Comparison of ENCODE assay signal across 2 cellular contexts in the genomic region with DNA sequence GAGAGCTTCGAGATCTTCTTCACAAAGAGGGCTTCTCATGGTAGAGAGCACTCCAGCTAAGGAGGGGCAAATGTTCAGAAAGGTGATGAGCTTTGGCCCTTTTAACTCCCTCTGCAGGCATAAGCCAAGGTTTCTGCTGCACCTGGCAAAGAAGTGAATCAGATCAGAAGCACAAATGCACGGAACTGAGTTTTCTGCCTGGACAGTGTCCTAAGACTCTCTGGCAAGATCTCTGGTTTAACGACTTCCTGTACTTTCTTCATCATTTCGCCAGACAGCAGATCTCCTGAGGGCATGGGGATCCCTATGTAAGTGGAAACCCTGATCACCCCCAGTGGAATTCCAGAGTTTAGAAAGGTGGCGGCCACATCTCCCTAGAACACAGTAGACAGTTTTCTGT.
TF ChIP-seq lines count a peak whose summit lies in the region.

No MANE protein-coding gene starts in this region.

TF ChIP-seq in HEK293, 187 proteins besides CTCF, POLR2A, EP300 and RAD21 (continued from another document):
- TF ChIP-seq, protein P1, sequence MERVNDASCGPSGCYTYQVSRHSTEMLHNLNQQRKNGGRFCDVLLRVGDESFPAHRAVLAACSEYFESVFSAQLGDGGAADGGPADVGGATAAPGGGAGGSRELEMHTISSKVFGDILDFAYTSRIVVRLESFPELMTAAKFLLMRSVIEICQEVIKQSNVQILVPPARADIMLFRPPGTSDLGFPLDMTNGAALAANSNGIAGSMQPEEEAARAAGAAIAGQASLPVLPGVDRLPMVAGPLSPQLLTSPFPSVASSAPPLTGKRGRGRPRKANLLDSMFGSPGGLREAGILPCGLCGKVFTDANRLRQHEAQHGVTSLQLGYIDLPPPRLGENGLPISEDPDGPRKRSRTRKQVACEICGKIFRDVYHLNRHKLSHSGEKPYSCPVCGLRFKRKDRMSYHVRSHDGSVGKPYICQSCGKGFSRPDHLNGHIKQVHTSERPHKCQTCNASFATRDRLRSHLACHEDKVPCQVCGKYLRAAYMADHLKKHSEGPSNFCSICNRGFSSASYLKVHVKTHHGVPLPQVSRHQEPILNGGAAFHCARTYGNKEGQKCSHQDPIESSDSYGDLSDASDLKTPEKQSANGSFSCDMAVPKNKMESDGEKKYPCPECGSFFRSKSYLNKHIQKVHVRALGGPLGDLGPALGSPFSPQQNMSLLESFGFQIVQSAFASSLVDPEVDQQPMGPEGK (tag by site-specific recombination; IDR thresholded peaks at IDR 0.05), result no peak
- TF ChIP-seq, protein P2, sequence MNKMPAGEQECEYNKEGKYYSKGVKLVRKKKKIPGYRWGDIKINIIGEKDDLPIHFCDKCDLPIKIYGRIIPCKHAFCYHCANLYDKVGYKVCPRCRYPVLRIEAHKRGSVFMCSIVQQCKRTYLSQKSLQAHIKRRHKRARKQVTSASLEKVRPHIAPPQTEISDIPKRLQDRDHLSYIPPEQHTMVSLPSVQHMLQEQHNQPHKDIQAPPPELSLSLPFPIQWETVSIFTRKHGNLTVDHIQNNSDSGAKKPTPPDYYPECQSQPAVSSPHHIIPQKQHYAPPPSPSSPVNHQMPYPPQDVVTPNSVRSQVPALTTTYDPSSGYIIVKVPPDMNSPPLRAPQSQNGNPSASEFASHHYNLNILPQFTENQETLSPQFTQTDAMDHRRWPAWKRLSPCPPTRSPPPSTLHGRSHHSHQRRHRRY (tag by site-specific recombination; IDR thresholded peaks at IDR 0.05), result no peak
- TF ChIP-seq ZNF19 (tag by site-specific recombination; IDR thresholded peaks at IDR 0.05; ENCODE audit: low read depth) (no peak), KLF8 (tag by site-specific recombination; IDR thresholded peaks at IDR 0.05) (no peak), ZFP3 (tag by site-specific recombination; IDR thresholded peaks at IDR 0.05; ENCODE audit: low read depth) (no peak), SP3 (tag by site-specific recombination; IDR thresholded peaks at IDR 0.05) (no peak), ZNF169 (tag by site-specific recombination; IDR thresholded peaks at IDR 0.05) (no peak), ZNF658 (tag by site-specific recombination; IDR thresholded peaks at IDR 0.05) (no peak), ZNF677 (tag by site-specific recombination; IDR thresholded peaks at IDR 0.05) (no peak)
- TF ChIP-seq, protein P3, sequence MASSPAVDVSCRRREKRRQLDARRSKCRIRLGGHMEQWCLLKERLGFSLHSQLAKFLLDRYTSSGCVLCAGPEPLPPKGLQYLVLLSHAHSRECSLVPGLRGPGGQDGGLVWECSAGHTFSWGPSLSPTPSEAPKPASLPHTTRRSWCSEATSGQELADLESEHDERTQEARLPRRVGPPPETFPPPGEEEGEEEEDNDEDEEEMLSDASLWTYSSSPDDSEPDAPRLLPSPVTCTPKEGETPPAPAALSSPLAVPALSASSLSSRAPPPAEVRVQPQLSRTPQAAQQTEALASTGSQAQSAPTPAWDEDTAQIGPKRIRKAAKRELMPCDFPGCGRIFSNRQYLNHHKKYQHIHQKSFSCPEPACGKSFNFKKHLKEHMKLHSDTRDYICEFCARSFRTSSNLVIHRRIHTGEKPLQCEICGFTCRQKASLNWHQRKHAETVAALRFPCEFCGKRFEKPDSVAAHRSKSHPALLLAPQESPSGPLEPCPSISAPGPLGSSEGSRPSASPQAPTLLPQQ (tag by site-specific recombination; IDR thresholded peaks at IDR 0.05), result no peak
- TF ChIP-seq, protein P4, sequence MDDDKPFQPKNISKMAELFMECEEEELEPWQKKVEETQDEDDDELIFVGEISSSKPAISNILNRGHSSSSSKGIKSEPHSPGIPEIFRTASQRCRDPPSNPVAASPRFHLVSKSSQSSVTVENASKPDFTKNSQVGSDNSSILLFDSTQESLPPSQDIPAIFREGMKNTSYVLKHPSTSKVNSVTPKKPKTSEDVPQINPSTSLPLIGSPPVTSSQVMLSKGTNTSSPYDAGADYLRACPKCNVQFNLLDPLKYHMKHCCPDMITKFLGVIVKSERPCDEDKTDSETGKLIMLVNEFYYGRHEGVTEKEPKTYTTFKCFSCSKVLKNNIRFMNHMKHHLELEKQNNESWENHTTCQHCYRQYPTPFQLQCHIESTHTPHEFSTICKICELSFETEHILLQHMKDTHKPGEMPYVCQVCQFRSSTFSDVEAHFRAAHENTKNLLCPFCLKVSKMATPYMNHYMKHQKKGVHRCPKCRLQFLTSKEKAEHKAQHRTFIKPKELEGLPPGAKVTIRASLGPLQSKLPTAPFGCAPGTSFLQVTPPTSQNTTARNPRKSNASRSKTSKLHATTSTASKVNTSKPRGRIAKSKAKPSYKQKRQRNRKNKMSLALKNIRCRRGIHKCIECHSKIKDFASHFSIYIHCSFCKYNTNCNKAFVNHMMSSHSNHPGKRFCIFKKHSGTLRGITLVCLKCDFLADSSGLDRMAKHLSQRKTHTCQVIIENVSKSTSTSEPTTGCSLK (tag by site-specific recombination; IDR thresholded peaks at IDR 0.05), result no peak
- TF ChIP-seq, protein P5, sequence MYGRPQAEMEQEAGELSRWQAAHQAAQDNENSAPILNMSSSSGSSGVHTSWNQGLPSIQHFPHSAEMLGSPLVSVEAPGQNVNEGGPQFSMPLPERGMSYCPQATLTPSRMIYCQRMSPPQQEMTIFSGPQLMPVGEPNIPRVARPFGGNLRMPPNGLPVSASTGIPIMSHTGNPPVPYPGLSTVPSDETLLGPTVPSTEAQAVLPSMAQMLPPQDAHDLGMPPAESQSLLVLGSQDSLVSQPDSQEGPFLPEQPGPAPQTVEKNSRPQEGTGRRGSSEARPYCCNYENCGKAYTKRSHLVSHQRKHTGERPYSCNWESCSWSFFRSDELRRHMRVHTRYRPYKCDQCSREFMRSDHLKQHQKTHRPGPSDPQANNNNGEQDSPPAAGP (tag by site-specific recombination; IDR thresholded peaks at IDR 0.05), result no peak

TF ChIP-seq in liver, 16 proteins besides CTCF, POLR2A, EP300 and RAD21 (continued from another document):
- TF ChIP-seq, protein P6, sequence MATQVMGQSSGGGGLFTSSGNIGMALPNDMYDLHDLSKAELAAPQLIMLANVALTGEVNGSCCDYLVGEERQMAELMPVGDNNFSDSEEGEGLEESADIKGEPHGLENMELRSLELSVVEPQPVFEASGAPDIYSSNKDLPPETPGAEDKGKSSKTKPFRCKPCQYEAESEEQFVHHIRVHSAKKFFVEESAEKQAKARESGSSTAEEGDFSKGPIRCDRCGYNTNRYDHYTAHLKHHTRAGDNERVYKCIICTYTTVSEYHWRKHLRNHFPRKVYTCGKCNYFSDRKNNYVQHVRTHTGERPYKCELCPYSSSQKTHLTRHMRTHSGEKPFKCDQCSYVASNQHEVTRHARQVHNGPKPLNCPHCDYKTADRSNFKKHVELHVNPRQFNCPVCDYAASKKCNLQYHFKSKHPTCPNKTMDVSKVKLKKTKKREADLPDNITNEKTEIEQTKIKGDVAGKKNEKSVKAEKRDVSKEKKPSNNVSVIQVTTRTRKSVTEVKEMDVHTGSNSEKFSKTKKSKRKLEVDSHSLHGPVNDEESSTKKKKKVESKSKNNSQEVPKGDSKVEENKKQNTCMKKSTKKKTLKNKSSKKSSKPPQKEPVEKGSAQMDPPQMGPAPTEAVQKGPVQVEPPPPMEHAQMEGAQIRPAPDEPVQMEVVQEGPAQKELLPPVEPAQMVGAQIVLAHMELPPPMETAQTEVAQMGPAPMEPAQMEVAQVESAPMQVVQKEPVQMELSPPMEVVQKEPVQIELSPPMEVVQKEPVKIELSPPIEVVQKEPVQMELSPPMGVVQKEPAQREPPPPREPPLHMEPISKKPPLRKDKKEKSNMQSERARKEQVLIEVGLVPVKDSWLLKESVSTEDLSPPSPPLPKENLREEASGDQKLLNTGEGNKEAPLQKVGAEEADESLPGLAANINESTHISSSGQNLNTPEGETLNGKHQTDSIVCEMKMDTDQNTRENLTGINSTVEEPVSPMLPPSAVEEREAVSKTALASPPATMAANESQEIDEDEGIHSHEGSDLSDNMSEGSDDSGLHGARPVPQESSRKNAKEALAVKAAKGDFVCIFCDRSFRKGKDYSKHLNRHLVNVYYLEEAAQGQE (IDR thresholded peaks at IDR 0.05), result no peak
- TF ChIP-seq NR2F2 (IDR thresholded peaks at IDR 0.05) (no peak), GABPA (IDR thresholded peaks at IDR 0.05 in 1 of 2, conservative IDR thresholded peaks at IDR 0.05 in 1 of 2) (no peak), FOXA1 (IDR thresholded peaks at IDR 0.05) (no peak), HNF4A (conservative IDR thresholded peaks at IDR 0.05) (no peak), EGR1 (IDR thresholded peaks at IDR 0.05; ENCODE audit: low read depth in 2 of 2) (no peak), YY1 (IDR thresholded peaks at IDR 0.05) (no peak), FOXA2 (IDR thresholded peaks at IDR 0.05) (no peak), RXRA (IDR thresholded peaks at IDR 0.05) (no peak), HNF4G (IDR thresholded peaks at IDR 0.05) (no peak)
- TF ChIP-seq, protein P7, sequence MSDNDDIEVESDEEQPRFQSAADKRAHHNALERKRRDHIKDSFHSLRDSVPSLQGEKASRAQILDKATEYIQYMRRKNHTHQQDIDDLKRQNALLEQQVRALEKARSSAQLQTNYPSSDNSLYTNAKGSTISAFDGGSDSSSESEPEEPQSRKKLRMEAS (IDR thresholded peaks at IDR 0.05), result no peak
